In genomic region chr6:31498748-31499147, GRCh38 we compare ENCODE assay signal across 9 cellular contexts. TPM values are rescaled to one million over a fixed set of nuclear protein-coding genes. Genes with fewer than 3 reads are reported as not detected.
A peak's percentile ranks its signal among the peaks of the same experiment; 100 is the strongest.
DNase-seq lines count a peak whose midpoint lies in the region; ATAC-seq, FAIRE-seq and TF ChIP-seq lines count a peak whose summit lies in the region.
"Had no signal": no experiment of that assay in that cellular context is flagged by ENCODE, and none has a peak within 500 bp of the region (broad histone marks: within the 10 kb centered on the region; RNA-seq: fewer than 3 reads in every experiment).

No MANE protein-coding gene starts in this region.

- no peak overlapping the region for H2BK120ac ChIP-seq in IMR-90 (ENCODE audit: low read depth, low read length)

- H2BK20ac ChIP-seq in IMR-90 (ENCODE audit: low read depth, low read length) = no peak overlapping the region

- peaks cover 11% of the 10 kb centered on the region; the same call in 1 of the 2 replicates for H4K20me1 ChIP-seq in IMR-90 (ENCODE audit: insufficient read depth, low read length)

- peak overlapping the region; percentile 85 to 96 (median 91) for H3K4me3 Mint-ChIP-seq in CD8-positive, alpha-beta memory T cell
- peak overlapping the region; percentile 69 for H3K4me3 Mint-ChIP-seq in dendritic cell treated with granulocyte-macrophage colony-stimulating factor and Interleukin-4, amounts not matched to agents 40 ng/mL and 50 ng/mL, for 4 days
- peak overlapping the region; percentile 80 to 82 (median 81) for H3K4me3 Mint-ChIP-seq in nephron

- H2AK5ac ChIP-seq in IMR-90 (ENCODE audit: low read depth, low read length) = no peak overlapping the region

- POLR2A ChIA-PET in CD8-positive, alpha-beta memory T cell (lab: Charles Lee) = interaction anchor here (0.6 to 2.9 kb wide), 3 partner anchors 40 to 50 kb away, joined by 4 to 18 read pairs (median 8); partner anchors contain the start of gene DDX39B
- POLR2A ChIA-PET in IMR-90 (lab: Charles Lee; ENCODE audit: unreplicated experiment) = no interaction called here

- no peak overlapping the region for H4K5ac ChIP-seq in IMR-90 (ENCODE audit: low read depth, low read length)

- CTCF ChIA-PET in CD8-positive, alpha-beta memory T cell (lab: Charles Lee) = no interaction called here
- CTCF ChIA-PET in IMR-90 (lab: Yijun Ruan, JAX) = no interaction called here

- H2AK9ac ChIP-seq in IMR-90 (replicated peaks; ENCODE audit: low read depth, low read length, poor library complexity) = no peak overlapping the region

- H2BK5ac ChIP-seq in IMR-90 (ENCODE audit: low read depth, low read length, poor library complexity, severe bottlenecking) = no peak overlapping the region

- no peak for FAIRE-seq in kidney (lab: Jason Lieb, UNC)

- H2AFZ ChIP-seq in IMR-90 (replicated peaks; ENCODE audit: low read length, poor library complexity) = peak overlapping the region; percentile 26

- peaks cover 6% of the 10 kb centered on the region for H3K9me1 ChIP-seq in IMR-90 (ENCODE audit: insufficient read depth, low read length)

- WGBS in IMR-90 (ENCODE audit: extremely low coverage in 2 of 2, insufficient read length in 1 of 2), 2 experiments = 0% methylated on average over 7 of the region's 21 CpGs; no CpG with 5 or more reads in 1 of the 2 experiments

- no peaks in the 10 kb centered on the region for H3K36me3 ChIP-seq in CD8-positive, alpha-beta memory T cell (ENCODE audit: insufficient read depth, low read length)
- H3K36me3 ChIP-seq in IMR-90 (ENCODE audit: control insufficient read depth, insufficient read depth, low read length) (no peaks in the 10 kb centered on the region), kidney (ENCODE audit: control insufficient read depth in 1 of 2, insufficient read depth in 2 of 2, low read length in 2 of 2) (no peaks in the 10 kb centered on the region)
- H3K36me3 ChIP-seq: MG63 had no signal

- TF ChIP-seq RAD21 in IMR-90 (IDR thresholded peaks at IDR 0.05; ENCODE audit: low read length) = no peak

- no peak overlapping the region for H3K56ac ChIP-seq in IMR-90 (ENCODE audit: extremely low read depth, insufficient read depth, low read length)

- peak overlapping the region; percentile 73 for H3K4me2 ChIP-seq in IMR-90 (ENCODE audit: low read depth, low read length)

- no peak for TF ChIP-seq POLR2A in IMR-90 (IDR thresholded peaks at IDR 0.05; ENCODE audit: low read depth, low read length)

- peaks cover 65 to 86% (median 82%) of the 10 kb centered on the region in 3 donors for H3K4me1 Mint-ChIP-seq in CD8-positive, alpha-beta memory T cell
- H3K4me1 Mint-ChIP-seq in dendritic cell treated with granulocyte-macrophage colony-stimulating factor and Interleukin-4, amounts not matched to agents 40 ng/mL and 50 ng/mL, for 4 days (ENCODE audit: low read depth) = peaks cover 72% of the 10 kb centered on the region
- H3K4me1 Mint-ChIP-seq in nephron = peaks cover 25% of the 10 kb centered on the region

- H3K4ac ChIP-seq in IMR-90 (ENCODE audit: low read depth, low read length) = no peak overlapping the region

- no TSS peak for BruUV-seq in IMR-90 (replicated peaks; lab: Mats Ljungman, UMichigan)

- H3K27ac ChIP-seq in CD8-positive, alpha-beta memory T cell (ENCODE audit: low read depth, low read length) = no peak overlapping the region
- H3K27ac ChIP-seq in IMR-90 (ENCODE audit: insufficient read depth, low read length) (no peak overlapping the region), kidney (ENCODE audit: low read depth in 2 of 2, low read length in 2 of 2) (no peak overlapping the region)

- no peak for ATAC-seq in IMR-90 (ENCODE audit: low read depth)
- no peak for ATAC-seq in GM21360 (IDR thresholded peaks at IDR 0.05; ENCODE audit: unreplicated experiment)
- no peak for ATAC-seq in GM18517 (IDR thresholded peaks at IDR 0.05; ENCODE audit: unreplicated experiment)

- in situ Hi-C loops in IMR-90 (cut with MboI; ENCODE audit: low sequenced_read_pairs) = no loop called here

- H3K4me1 ChIP-seq in CD8-positive, alpha-beta memory T cell (ENCODE audit: insufficient read depth, low read length) = peaks cover 20% of the 10 kb centered on the region
- H3K4me1 ChIP-seq in IMR-90 (ENCODE audit: control insufficient read depth, insufficient read depth, low read length) (peaks cover 3% of the 10 kb centered on the region), kidney (ENCODE audit: control insufficient read depth in 1 of 2, insufficient read depth in 1 of 2, low read depth in 1 of 2, low read length in 2 of 2) (peaks cover 0 to 3% of the 10 kb centered on the region in 2 donors)

- H3K23ac ChIP-seq in IMR-90 (ENCODE audit: low read depth, low read length) = peak overlapping the region; percentile 75; the same call in 1 of the 2 replicates

- H4K8ac ChIP-seq in IMR-90 (ENCODE audit: low read depth in 2 of 2, low read length in 2 of 2) = no peak overlapping the region

- no peak overlapping the region for H3K18ac ChIP-seq in IMR-90 (ENCODE audit: low read depth, low read length)

- H4K91ac ChIP-seq in IMR-90 (ENCODE audit: insufficient read depth, low read depth, low read length) = no peak overlapping the region

- H2BK15ac ChIP-seq in IMR-90 (ENCODE audit: low read depth, low read length) = no peak overlapping the region

- H3K4me3 ChIP-seq in CD8-positive, alpha-beta memory T cell (ENCODE audit: low read length) = peak overlapping the region; percentile 28
- H3K4me3 ChIP-seq in IMR-90 (ENCODE audit: insufficient read depth, low read depth, low read length) = 0 out of 2 replicates have a peak overlapping the region, but pooled peaks have one; percentile 7
- H3K4me3 ChIP-seq in kidney (ENCODE audit: low read length in 2 of 2) = no peak overlapping the region

- peaks cover 0 to 10% (median 0%) of the 10 kb centered on the region in 3 donors for H3K36me3 Mint-ChIP-seq in CD8-positive, alpha-beta memory T cell
- peaks cover 40% of the 10 kb centered on the region for H3K36me3 Mint-ChIP-seq in dendritic cell treated with granulocyte-macrophage colony-stimulating factor and Interleukin-4, amounts not matched to agents 40 ng/mL and 50 ng/mL, for 4 days (ENCODE audit: low read depth)
- H3K36me3 Mint-ChIP-seq in nephron (ENCODE audit: low read depth) = no peaks in the 10 kb centered on the region

- H3K14ac ChIP-seq in IMR-90 (replicated peaks; ENCODE audit: low read depth, low read length) = no peak overlapping the region

- intact Hi-C loops in IMR-90 (cut with micrococcal nuclease) (no loop called here), kidney (cut with DNase I) (no loop called here)
- intact Hi-C loops in dendritic cell treated with granulocyte-macrophage colony-stimulating factor and Interleukin-4, amounts not matched to agents 40 ng/mL and 50 ng/mL, for 4 days (cut with micrococcal nuclease) = no loop called here

- DNase-seq in CD8-positive, alpha-beta memory T cell = no peak
- no peak for DNase-seq in IMR-90
- no peak for DNase-seq in GDM1 (lab: John Stamatoyannopoulos, UW)
- no peak for DNase-seq in kidney
- DNase-seq: MG63 had no signal

- no peak overlapping the region for H3K9ac ChIP-seq in IMR-90 (ENCODE audit: low read depth, low read length)
- no peak overlapping the region for H3K9ac ChIP-seq in kidney (ENCODE audit: low read length in 2 of 2)

- TF ChIP-seq CTCF in IMR-90 (conservative IDR thresholded peaks at IDR 0.05; ENCODE audit: low read depth, low read length) = no peak
- TF ChIP-seq CTCF in nephron (IDR thresholded peaks at IDR 0.05; ENCODE audit: unreplicated experiment in 3 of 3) = no peak
- TF ChIP-seq CTCF in kidney (IDR thresholded peaks at IDR 0.05; ENCODE audit: borderline replicate concordance, extremely low read depth, insufficient read depth) = no peak

- H3K79me1 ChIP-seq in IMR-90 (ENCODE audit: low read depth in 1 of 2, low read length in 2 of 2) = peaks cover 7 to 46% of the 10 kb centered on the region in 2 experiments; a peak in 3 of 4 replicates

- no peaks in the 10 kb centered on the region for H3K27me3 Mint-ChIP-seq in CD8-positive, alpha-beta memory T cell
- H3K27me3 Mint-ChIP-seq in dendritic cell treated with granulocyte-macrophage colony-stimulating factor and Interleukin-4, amounts not matched to agents 40 ng/mL and 50 ng/mL, for 4 days = no peaks in the 10 kb centered on the region
- peaks cover 99% of the 10 kb centered on the region for H3K27me3 Mint-ChIP-seq in nephron (ENCODE audit: low read depth)

- dilution Hi-C loops in IMR-90 (cut with HindIII; ENCODE audit: low sequenced_read_pairs, unreplicated experiment) = no loop called here

- peak overlapping the region; percentile 23 to 89 (median 75) for H3K27ac Mint-ChIP-seq in CD8-positive, alpha-beta memory T cell
- peak overlapping the region; percentile 12 for H3K27ac Mint-ChIP-seq in dendritic cell treated with granulocyte-macrophage colony-stimulating factor and Interleukin-4, amounts not matched to agents 40 ng/mL and 50 ng/mL, for 4 days
- H3K27ac Mint-ChIP-seq in nephron = no peak overlapping the region

- H3K27me3 ChIP-seq in CD8-positive, alpha-beta memory T cell (ENCODE audit: insufficient read depth, low read length, poor library complexity, severe bottlenecking) = no peaks in the 10 kb centered on the region
- no peaks in the 10 kb centered on the region for H3K27me3 ChIP-seq in IMR-90 (ENCODE audit: control insufficient read depth, insufficient read depth, low read length)
- H3K27me3 ChIP-seq: MG63 had no signal

- no peaks in the 10 kb centered on the region for H3K9me3 ChIP-seq in CD8-positive, alpha-beta memory T cell (ENCODE audit: low read length)
- H3K9me3 ChIP-seq in IMR-90 (ENCODE audit: control insufficient read depth, insufficient read depth, low read length) = no peaks in the 10 kb centered on the region
- no peaks in the 10 kb centered on the region for H3K9me3 ChIP-seq in kidney (ENCODE audit: control insufficient read depth in 1 of 2, low read length in 2 of 2)
- H3K9me3 ChIP-seq: MG63 had no signal

- H3K9me3 Mint-ChIP-seq in CD8-positive, alpha-beta memory T cell = peaks cover 0 to 2% (median 0%) of the 10 kb centered on the region in 5 donors
- H3K9me3 Mint-ChIP-seq in dendritic cell treated with granulocyte-macrophage colony-stimulating factor and Interleukin-4, amounts not matched to agents 40 ng/mL and 50 ng/mL, for 4 days = no peaks in the 10 kb centered on the region
- H3K9me3 Mint-ChIP-seq in nephron = peaks cover 17% of the 10 kb centered on the region

RNA-seq across cellular contexts. Expression of gene MICB, which starts 0.8 kb away (rescaled TPM):
- total RNA-seq in CD8-positive, alpha-beta memory T cell = 10 to 100 TPM; 21.9 to 22.3 TPM
- polyA plus RNA-seq in CD8-positive, alpha-beta memory T cell = 12.0 TPM
- 11.1 and 11.7 TPM in 2 replicates for total RNA-seq in IMR-90 (2012; rRNA removed)
- polyA plus RNA-seq in IMR-90 (2012; rRNA removed) = 9.6 and 9.9 TPM in 2 replicates
- 4.5 and 6.4 TPM in 2 replicates for polyA plus RNA-seq in IMR-90 (2012; cell fraction: cytosol; rRNA removed)
- polyA plus RNA-seq in IMR-90 (2012; cell fraction: nucleus; rRNA removed; ENCODE audit: low replicate concordance) = 7.4 and 9.4 TPM in 2 replicates
- total RNA-seq in kidney = 5.7 TPM
- polyA plus RNA-seq in kidney (ENCODE audit: insufficient read depth, low read depth, low replicate concordance) = 1.5 TPM

RNA-seq across cellular contexts. Expression of gene MCCD1, which starts 30.0 kb away (rescaled TPM):
- total RNA-seq in CD8-positive, alpha-beta memory T cell = not detected
- polyA plus RNA-seq in CD8-positive, alpha-beta memory T cell = not detected
- not detected in 2 replicates for total RNA-seq in IMR-90 (2012; rRNA removed)
- polyA plus RNA-seq in IMR-90 (2012; rRNA removed) = not detected in 2 replicates
- polyA plus RNA-seq in IMR-90 (2012; cell fraction: cytosol; rRNA removed) = not detected in 2 replicates
- not detected in 2 replicates for polyA plus RNA-seq in IMR-90 (2012; cell fraction: nucleus; rRNA removed; ENCODE audit: low replicate concordance)
- 3.5 TPM for total RNA-seq in kidney
- polyA plus RNA-seq in kidney (ENCODE audit: insufficient read depth, low read depth, low replicate concordance) = 325 TPM

RNA-seq across cellular contexts. Expression of gene DDX39B, which starts 43.1 kb away (rescaled TPM):
- 100 to 1,000 TPM; 643 to 658 TPM for total RNA-seq in CD8-positive, alpha-beta memory T cell
- polyA plus RNA-seq in CD8-positive, alpha-beta memory T cell = 85.7 TPM
- total RNA-seq in IMR-90 (2012; rRNA removed) = 640 and 796 TPM in 2 replicates
- 371 and 477 TPM in 2 replicates for polyA plus RNA-seq in IMR-90 (2012; rRNA removed)
- polyA plus RNA-seq in IMR-90 (2012; cell fraction: cytosol; rRNA removed) = 398 and 588 TPM in 2 replicates
- polyA plus RNA-seq in IMR-90 (2012; cell fraction: nucleus; rRNA removed; ENCODE audit: low replicate concordance) = 1,377 and 2,192 TPM in 2 replicates
- total RNA-seq in kidney = 295 TPM
- 183 TPM for polyA plus RNA-seq in kidney (ENCODE audit: insufficient read depth, low read depth, low replicate concordance)

RNA-seq across cellular contexts. Expression of gene ATP6V1G2, which starts 47.7 kb away (rescaled TPM):
- total RNA-seq in CD8-positive, alpha-beta memory T cell = 1 to 10 TPM in 1 of 2 experiments, under 1 TPM in 1; 0.94 to 2.0 TPM
- 1.4 TPM for polyA plus RNA-seq in CD8-positive, alpha-beta memory T cell
- 1.4 and 3.1 TPM in 2 replicates for total RNA-seq in IMR-90 (2012; rRNA removed)
- 4.8 and 6.5 TPM in 2 replicates for polyA plus RNA-seq in IMR-90 (2012; rRNA removed)
- 3.7 and 3.8 TPM in 2 replicates for polyA plus RNA-seq in IMR-90 (2012; cell fraction: cytosol; rRNA removed)
- polyA plus RNA-seq in IMR-90 (2012; cell fraction: nucleus; rRNA removed; ENCODE audit: low replicate concordance) = 1.9 and 8.7 TPM in 2 replicates
- total RNA-seq in kidney = 1.2 TPM
- 6.0 TPM for polyA plus RNA-seq in kidney (ENCODE audit: insufficient read depth, low read depth, low replicate concordance)

RNA-seq across cellular contexts. Expression of gene NFKBIL1, which starts 48.7 kb away (rescaled TPM):
- 10 to 100 TPM; 13.5 to 13.8 TPM for total RNA-seq in CD8-positive, alpha-beta memory T cell
- 6.9 TPM for polyA plus RNA-seq in CD8-positive, alpha-beta memory T cell
- total RNA-seq in IMR-90 (2012; rRNA removed) (10.0 and 10.8 TPM in 2 replicates), kidney (20.0 TPM)
- polyA plus RNA-seq in IMR-90 (2012; rRNA removed) (7.8 and 9.5 TPM in 2 replicates), kidney (ENCODE audit: insufficient read depth, low read depth, low replicate concordance) (28.2 TPM)
- polyA plus RNA-seq in IMR-90 (2012; cell fraction: cytosol; rRNA removed) = 7.6 and 11.7 TPM in 2 replicates
- 8.5 and 12.8 TPM in 2 replicates for polyA plus RNA-seq in IMR-90 (2012; cell fraction: nucleus; rRNA removed; ENCODE audit: low replicate concordance)

Comparison
In these comparisons a context has a peak if more than half of its experiments do, and no peak if none do; other contexts are left out.
1. H3K4me3 ChIP-seq: peak in CD8-positive, alpha-beta memory T cell (single experiment) and IMR-90 (single experiment); none in kidney (0 of 2).
2. H3K27ac Mint-ChIP-seq: peak in CD8-positive, alpha-beta memory T cell (8 of 8) and dendritic cell treated with granulocyte-macrophage colony-stimulating factor and Interleukin-4, amounts not matched to agents 40 ng/mL and 50 ng/mL, for 4 days (single experiment); none in nephron (0 of 3).
3. Peak in every context shown above with its lines, with median percentiles within 50 percentile points of each other: H3K4me3 Mint-ChIP-seq.